9 cellular contexts compared by ENCODE assay signal in genomic region chr1:52054496-52055065, GRCh38. TPM values are rescaled to one million over a fixed set of nuclear protein-coding genes. Genes with fewer than 3 reads are reported as not detected.
A peak's percentile ranks its signal among the peaks of the same experiment; 100 is the strongest.
DNase-seq lines count a peak whose midpoint lies in the region; ATAC-seq, FAIRE-seq and TF ChIP-seq lines count a peak whose summit lies in the region.
"Had no signal": no experiment of that assay in that cellular context is flagged by ENCODE, and none has a peak within 500 bp of the region (broad histone marks: within the 10 kb centered on the region; RNA-seq: fewer than 3 reads in every experiment).

No MANE protein-coding gene starts in this region.

- H3K9ac ChIP-seq in HepG2 (ENCODE audit: insufficient read depth, low read depth, low read length), result peak overlapping the region; percentile 88

- H4K20me1 ChIP-seq in HepG2 (ENCODE audit: insufficient read depth, low read length), result peaks cover 20% of the 10 kb centered on the region

- no peak for ATAC-seq in activated naive CD8-positive, alpha-beta T cell treated with anti-CD3 and anti-CD28 coated beads, Interleukin-2, amount 50 U/mL, for 24 hours
- ATAC-seq in HepG2 (no peak), GM19324 (IDR thresholded peaks at IDR 0.05; ENCODE audit: low FRiP score, unreplicated experiment) (no peak)

- no peak for TF ChIP-seq POLR2A in HepG2 (IDR thresholded peaks at IDR 0.05; ENCODE audit: insufficient read depth in 1 of 2, low read depth in 2 of 2, low read length in 2 of 2)

- 0 out of 2 replicates have a peak, but pooled peaks have one; percentile 1 for TF ChIP-seq CTCF in HepG2 (CRISPR knock-in tag; IDR thresholded peaks at IDR 0.05)
- no peak for TF ChIP-seq CTCF in tibial artery (IDR thresholded peaks at IDR 0.05)

- H3K27ac ChIP-seq in HepG2 (ENCODE audit: extremely low read length, insufficient read depth, low read length) (peak overlapping the region; percentile 91), tibial artery (peak overlapping the region; percentile 89 to 94)

- H3K79me2 ChIP-seq in HepG2 (ENCODE audit: insufficient read depth, low read length), result peaks cover 65% of the 10 kb centered on the region

- H3K4me3 Mint-ChIP-seq in activated T-cell treated with anti-CD3 and anti-CD28 coated beads, Interleukin-2, amount 50 U/mL, for 24 hours, result peak overlapping the region; percentile 98
- peak overlapping the region; percentile 94 for H3K4me3 Mint-ChIP-seq in activated naive CD8-positive, alpha-beta T cell treated with anti-CD3 and anti-CD28 coated beads, Interleukin-2, amount 50 U/mL, for 24 hours

- no peak overlapping the region for H2AFZ ChIP-seq in HepG2 (ENCODE audit: low read length)

- no peak for DNase-seq in activated T-cell treated with anti-CD3 and anti-CD28 coated beads, Interleukin-2, amount 50 U/mL, for 24 hours
- DNase-seq in activated T-cell treated with anti-CD3 and anti-CD28 coated beads, Interleukin-2, amount 50 U/mL, for 1 hour, result no peak
- DNase-seq in activated naive CD8-positive, alpha-beta T cell treated with anti-CD3 and anti-CD28 coated beads, Interleukin-2, amount 50 U/mL, for 24 hours, result no peak
- DNase-seq in HepG2 (ENCODE audit: low spot score) (no peak), tibial artery (no peak), D341Med (ENCODE audit: low spot score) (no peak), Ammon's horn (ENCODE audit: low spot score) (no peak)

- no TSS peak for BruUV-seq in HepG2 (replicated peaks; lab: Mats Ljungman, UMichigan)

- TF ChIP-seq EP300 in HepG2 (IDR thresholded peaks at IDR 0.05; ENCODE audit: low read depth in 2 of 2, low read length in 2 of 2) (no peak), HepG2 (CRISPR knock-in tag; IDR thresholded peaks at IDR 0.05; ENCODE audit: borderline replicate concordance) (no peak)

- peak overlapping the region; percentile 97 for H3K27ac Mint-ChIP-seq in activated T-cell treated with anti-CD3 and anti-CD28 coated beads, Interleukin-2, amount 50 U/mL, for 24 hours
- H3K27ac Mint-ChIP-seq in activated naive CD8-positive, alpha-beta T cell treated with anti-CD3 and anti-CD28 coated beads, Interleukin-2, amount 50 U/mL, for 24 hours, result peak overlapping the region; percentile 98

- WGBS in HepG2 (ENCODE audit: low lambda C conversion rate), result 4% methylated on average over 11 of the region's 13 CpGs

- FAIRE-seq in HepG2 (lab: Jason Lieb, UNC), result no peak
- FAIRE-seq: TTC549 had no signal

- no peaks in the 10 kb centered on the region; a peak in 1 of 5 replicates for H3K36me3 ChIP-seq in HepG2 (replicated peaks in 1 of 2; ENCODE audit: control insufficient read depth in 1 of 2, insufficient read depth in 2 of 2, low read length in 2 of 2)
- peaks cover 0 to 21% (median 11%) of the 10 kb centered on the region in 3 donors for H3K36me3 ChIP-seq in tibial artery

- POLR2A ChIA-PET in HepG2 (lab: Yijun Ruan, JAX), result interaction anchor here (0.7 to 5.3 kb wide), 17 partner anchors 9 to 348 kb away, joined by 3 to 80 read pairs (median 4); partner anchors contain the start of gene KTI12

- CTCF ChIA-PET in HepG2 (lab: Yijun Ruan, JAX; ENCODE audit: low intra/inter-chr PET ratio, low total read pairs), result no interaction called here

- no peaks in the 10 kb centered on the region for H3K9me3 Mint-ChIP-seq in activated T-cell treated with anti-CD3 and anti-CD28 coated beads, Interleukin-2, amount 50 U/mL, for 24 hours
- H3K9me3 Mint-ChIP-seq in activated naive CD8-positive, alpha-beta T cell treated with anti-CD3 and anti-CD28 coated beads, Interleukin-2, amount 50 U/mL, for 24 hours, result no peaks in the 10 kb centered on the region

- H3K36me3 Mint-ChIP-seq in activated T-cell treated with anti-CD3 and anti-CD28 coated beads, Interleukin-2, amount 50 U/mL, for 24 hours (ENCODE audit: low read depth), result peaks cover 81% of the 10 kb centered on the region
- peaks cover 33% of the 10 kb centered on the region for H3K36me3 Mint-ChIP-seq in activated naive CD8-positive, alpha-beta T cell treated with anti-CD3 and anti-CD28 coated beads, Interleukin-2, amount 50 U/mL, for 24 hours (ENCODE audit: low read depth)

- H3K4me1 ChIP-seq in HepG2 (ENCODE audit: insufficient read depth, low read length), result peaks cover 49% of the 10 kb centered on the region
- H3K4me1 ChIP-seq in tibial artery, result peaks cover 0 to 45% (median 31%) of the 10 kb centered on the region in 4 donors

- H3K4me1 Mint-ChIP-seq in activated T-cell treated with anti-CD3 and anti-CD28 coated beads, Interleukin-2, amount 50 U/mL, for 24 hours (ENCODE audit: low read depth), result peaks cover 56% of the 10 kb centered on the region
- peaks cover 59% of the 10 kb centered on the region for H3K4me1 Mint-ChIP-seq in activated naive CD8-positive, alpha-beta T cell treated with anti-CD3 and anti-CD28 coated beads, Interleukin-2, amount 50 U/mL, for 24 hours

- H3K4me3 ChIP-seq in HepG2 (replicated peaks in 1 of 3; ENCODE audit: insufficient read depth in 1 of 3, low read depth in 2 of 3, low read length in 3 of 3) (peak overlapping the region; percentile 85 to 89 (median 87)), tibial artery (peak overlapping the region; percentile 87 to 90)

- intact Hi-C loops in HepG2 (cut with micrococcal nuclease; ENCODE audit: unreplicated experiment), result loop anchor here (2.0 kb wide), 1 partner anchor 26 kb away; no protein-coding TSS in a partner anchor
- intact Hi-C loops in tibial artery (cut with DNase I; ENCODE audit: low total_unique reads), result loop anchor here (5.0 to 10.0 kb wide), 3 partner anchors 313 to 1090 kb away; partner anchors contain the start of genes CC2D1B and FAF1

- TF ChIP-seq RAD21 in HepG2 (CRISPR knock-in tag; IDR thresholded peaks at IDR 0.05), result no peak

- no peaks in the 10 kb centered on the region; a peak in 1 of 5 replicates for H3K27me3 ChIP-seq in HepG2 (ENCODE audit: control insufficient read depth in 1 of 2, insufficient read depth in 2 of 2, low read length in 2 of 2)
- no peaks in the 10 kb centered on the region for H3K27me3 ChIP-seq in tibial artery

- H3K9me3 ChIP-seq in HepG2 (ENCODE audit: low read length), result no peaks in the 10 kb centered on the region
- H3K9me3 ChIP-seq in tibial artery, result no peaks in the 10 kb centered on the region

- in situ Hi-C loops in HepG2 (cut with HindIII; ENCODE audit: extremely low pct_ligation_motif_present, low pct_unique_long_range_greater_than_20kb), result no loop called here

- H3K27me3 Mint-ChIP-seq in activated T-cell treated with anti-CD3 and anti-CD28 coated beads, Interleukin-2, amount 50 U/mL, for 24 hours, result no peaks in the 10 kb centered on the region
- H3K27me3 Mint-ChIP-seq in activated naive CD8-positive, alpha-beta T cell treated with anti-CD3 and anti-CD28 coated beads, Interleukin-2, amount 50 U/mL, for 24 hours, result no peaks in the 10 kb centered on the region

- peak overlapping the region; percentile 81 for H3K4me2 ChIP-seq in HepG2 (ENCODE audit: low read depth, low read length)

RNA-seq across cellular contexts. Expression of gene TXNDC12, which starts 0.4 kb away (rescaled TPM):
- total RNA-seq in HepG2 (2016; rRNA removed; fragmentation: Illumina TruSeq; extraction: Trizol), result 41.7 and 67.2 TPM in 2 replicates
- 16.5 and 18.9 TPM in 2 replicates for total RNA-seq in HepG2 (2016; cell fraction: cytosol; rRNA removed; fragmentation: Illumina TruSeq; extraction: Trizol; ENCODE audit: low read depth)
- total RNA-seq in HepG2 (2016; cell fraction: insoluble cytoplasmic fraction; rRNA removed; fragmentation: Illumina TruSeq; extraction: Trizol), result 53.9 and 75.5 TPM in 2 replicates
- 29.2 and 32.2 TPM in 2 replicates for total RNA-seq in HepG2 (2016; cell fraction: membrane; rRNA removed; fragmentation: Illumina TruSeq; extraction: Trizol)
- total RNA-seq in HepG2 (2016; cell fraction: nucleus; rRNA removed; fragmentation: Illumina TruSeq; extraction: Trizol), result 48.0 and 55.0 TPM in 2 replicates
- 55.9 and 65.6 TPM in 2 replicates for polyA plus RNA-seq in HepG2 (2011; rRNA removed)
- 48.6 and 71.0 TPM in 2 replicates for polyA plus RNA-seq in HepG2 (2011; cell fraction: cytosol; rRNA removed)
- polyA plus RNA-seq in HepG2 (2011; cell fraction: nucleus; rRNA removed), result 17.5 and 19.1 TPM in 2 replicates
- 46.7 and 93.9 TPM in 2 replicates for polyA plus RNA-seq in HepG2 (2012)
- polyA plus RNA-seq in HepG2 (2016; cell fraction: cytosol; fragmentation: Illumina TruSeq; extraction: Trizol; ENCODE audit: low read depth), result 19.0 and 19.3 TPM in 2 replicates
- polyA plus RNA-seq in HepG2 (2016; cell fraction: insoluble cytoplasmic fraction; fragmentation: Illumina TruSeq; extraction: Trizol; ENCODE audit: low read depth), result 37.7 and 44.4 TPM in 2 replicates
- 24.3 and 28.1 TPM in 2 replicates for polyA plus RNA-seq in HepG2 (2016; cell fraction: membrane; fragmentation: Illumina TruSeq; extraction: Trizol; ENCODE audit: low read depth)
- polyA plus RNA-seq in HepG2 (2016; cell fraction: nucleus; fragmentation: Illumina TruSeq; extraction: Trizol; ENCODE audit: insufficient read depth, low read depth), result 61.2 and 77.2 TPM in 2 replicates
- 32.1 and 68.8 TPM in 2 replicates for polyA minus RNA-seq in HepG2 (2011; rRNA and poly(A)+ RNA removed; ENCODE audit: low replicate concordance)
- polyA minus RNA-seq in HepG2 (2011; cell fraction: cytosol; rRNA and poly(A)+ RNA removed), result 69.7 and 82.4 TPM in 2 replicates
- polyA minus RNA-seq in HepG2 (2011; cell fraction: nucleus; rRNA and poly(A)+ RNA removed), result 24.1 and 28.7 TPM in 2 replicates

RNA-seq across cellular contexts. Expression of gene BTF3L4, which starts 1.5 kb away (rescaled TPM):
- total RNA-seq in HepG2 (2016; rRNA removed; fragmentation: Illumina TruSeq; extraction: Trizol), result 74.3 and 112 TPM in 2 replicates
- 20.6 and 23.9 TPM in 2 replicates for total RNA-seq in HepG2 (2016; cell fraction: cytosol; rRNA removed; fragmentation: Illumina TruSeq; extraction: Trizol; ENCODE audit: low read depth)
- 77.8 and 124 TPM in 2 replicates for total RNA-seq in HepG2 (2016; cell fraction: insoluble cytoplasmic fraction; rRNA removed; fragmentation: Illumina TruSeq; extraction: Trizol)
- 37.7 and 41.9 TPM in 2 replicates for total RNA-seq in HepG2 (2016; cell fraction: membrane; rRNA removed; fragmentation: Illumina TruSeq; extraction: Trizol)
- 46.3 and 50.0 TPM in 2 replicates for total RNA-seq in HepG2 (2016; cell fraction: nucleus; rRNA removed; fragmentation: Illumina TruSeq; extraction: Trizol)
- polyA plus RNA-seq in HepG2 (2011; rRNA removed), result 45.0 and 59.0 TPM in 2 replicates
- 25.4 and 48.5 TPM in 2 replicates for polyA plus RNA-seq in HepG2 (2011; cell fraction: cytosol; rRNA removed)
- polyA plus RNA-seq in HepG2 (2011; cell fraction: nucleus; rRNA removed), result 17.6 and 25.6 TPM in 2 replicates
- polyA plus RNA-seq in HepG2 (2012), result 65.1 and 81.7 TPM in 2 replicates
- 16.9 and 17.5 TPM in 2 replicates for polyA plus RNA-seq in HepG2 (2016; cell fraction: cytosol; fragmentation: Illumina TruSeq; extraction: Trizol; ENCODE audit: low read depth)
- polyA plus RNA-seq in HepG2 (2016; cell fraction: insoluble cytoplasmic fraction; fragmentation: Illumina TruSeq; extraction: Trizol; ENCODE audit: low read depth), result 121 and 133 TPM in 2 replicates
- 29.8 and 33.4 TPM in 2 replicates for polyA plus RNA-seq in HepG2 (2016; cell fraction: membrane; fragmentation: Illumina TruSeq; extraction: Trizol; ENCODE audit: low read depth)
- polyA plus RNA-seq in HepG2 (2016; cell fraction: nucleus; fragmentation: Illumina TruSeq; extraction: Trizol; ENCODE audit: insufficient read depth, low read depth), result 53.7 and 57.4 TPM in 2 replicates
- polyA minus RNA-seq in HepG2 (2011; rRNA and poly(A)+ RNA removed; ENCODE audit: low replicate concordance), result 19.1 and 24.7 TPM in 2 replicates
- polyA minus RNA-seq in HepG2 (2011; cell fraction: cytosol; rRNA and poly(A)+ RNA removed), result 38.0 and 40.3 TPM in 2 replicates
- 64.2 and 78.8 TPM in 2 replicates for polyA minus RNA-seq in HepG2 (2011; cell fraction: nucleus; rRNA and poly(A)+ RNA removed)

RNA-seq across cellular contexts. Expression of gene KTI12, which starts 21.0 kb away (rescaled TPM):
- 10.2 and 11.8 TPM in 2 replicates for total RNA-seq in HepG2 (2016; rRNA removed; fragmentation: Illumina TruSeq; extraction: Trizol)
- total RNA-seq in HepG2 (2016; cell fraction: cytosol; rRNA removed; fragmentation: Illumina TruSeq; extraction: Trizol; ENCODE audit: low read depth), result 1.4 and 2.0 TPM in 2 replicates
- 10.6 and 12.0 TPM in 2 replicates for total RNA-seq in HepG2 (2016; cell fraction: insoluble cytoplasmic fraction; rRNA removed; fragmentation: Illumina TruSeq; extraction: Trizol)
- 5.3 and 5.6 TPM in 2 replicates for total RNA-seq in HepG2 (2016; cell fraction: membrane; rRNA removed; fragmentation: Illumina TruSeq; extraction: Trizol)
- total RNA-seq in HepG2 (2016; cell fraction: nucleus; rRNA removed; fragmentation: Illumina TruSeq; extraction: Trizol), result 7.0 and 8.3 TPM in 2 replicates
- 7.0 and 7.4 TPM in 2 replicates for polyA plus RNA-seq in HepG2 (2011; rRNA removed)
- 7.6 and 9.9 TPM in 2 replicates for polyA plus RNA-seq in HepG2 (2011; cell fraction: cytosol; rRNA removed)
- polyA plus RNA-seq in HepG2 (2011; cell fraction: nucleus; rRNA removed), result 7.4 and 7.7 TPM in 2 replicates
- 5.6 and 6.2 TPM in 2 replicates for polyA plus RNA-seq in HepG2 (2012)
- polyA plus RNA-seq in HepG2 (2016; cell fraction: cytosol; fragmentation: Illumina TruSeq; extraction: Trizol; ENCODE audit: low read depth), result 1.1 and 1.5 TPM in 2 replicates
- polyA plus RNA-seq in HepG2 (2016; cell fraction: insoluble cytoplasmic fraction; fragmentation: Illumina TruSeq; extraction: Trizol; ENCODE audit: low read depth), result 10.2 and 12.7 TPM in 2 replicates
- polyA plus RNA-seq in HepG2 (2016; cell fraction: membrane; fragmentation: Illumina TruSeq; extraction: Trizol; ENCODE audit: low read depth), result 2.7 and 3.0 TPM in 2 replicates
- 10.6 and 13.5 TPM in 2 replicates for polyA plus RNA-seq in HepG2 (2016; cell fraction: nucleus; fragmentation: Illumina TruSeq; extraction: Trizol; ENCODE audit: insufficient read depth, low read depth)
- 8.9 and 13.7 TPM in 2 replicates for polyA minus RNA-seq in HepG2 (2011; rRNA and poly(A)+ RNA removed; ENCODE audit: low replicate concordance)
- polyA minus RNA-seq in HepG2 (2011; cell fraction: cytosol; rRNA and poly(A)+ RNA removed), result 2.2 and 2.9 TPM in 2 replicates
- polyA minus RNA-seq in HepG2 (2011; cell fraction: nucleus; rRNA and poly(A)+ RNA removed), result 8.5 and 8.6 TPM in 2 replicates
